Comparison of ENCODE assay signal across 20 cellular contexts in genomic region chr16:9837481-9837880, GRCh38.
"Had no signal": no experiment of that assay in that cellular context is flagged by ENCODE, and none has a peak within 500 bp of the region (broad histone marks: within the 10 kb centered on the region; RNA-seq: fewer than 3 reads in every experiment).

No MANE protein-coding gene starts in this region.

- H3K36me3 ChIP-seq: colonic mucosa, pancreas, right lobe of liver, tibial artery, upper lobe of left lung, vagina had no signal

- H3K9me3 ChIP-seq: colonic mucosa, pancreas, right lobe of liver, tibial artery, upper lobe of left lung, vagina had no signal

- H3K27ac ChIP-seq: colonic mucosa, hepatocyte, pancreas, right lobe of liver, tibial artery, upper lobe of left lung, vagina had no signal

- H3K4me1 ChIP-seq: colonic mucosa, pancreas, right lobe of liver, upper lobe of left lung, vagina had no signal

- H3K27me3 ChIP-seq: colonic mucosa, hepatocyte, right lobe of liver, tibial artery, upper lobe of left lung, vagina had no signal

- H3K4me3 ChIP-seq: colonic mucosa, hepatocyte, lung, pancreas, right lobe of liver, tibial artery, upper lobe of left lung, vagina had no signal

- H2AFZ ChIP-seq: hepatocyte had no signal

- H3K4me2 ChIP-seq: hepatocyte had no signal

- DNase-seq: colonic mucosa; dermis blood vessel endothelial cell; erythroblast; foreskin melanocyte; head of caudate nucleus; left colon; left ventricle myocardium superior; mesendoderm; naive B cell; occipital lobe; pancreas; right lobe of liver; stimulated activated CD4-positive, alpha-beta T cell treated with anti-CD3 and anti-CD28 coated beads, Interleukin-4, amount 100 ng/mL, for 1 hour; stimulated activated CD8-positive, alpha-beta memory T cell treated with anti-CD3 and anti-CD28 coated beads, Interleukin-4, amount 100 ng/mL, for 48 hours; stimulated activated naive CD8-positive, alpha-beta T cell treated with anti-CD3 and anti-CD28 coated beads, Interleukin-15, Interleukin-2, amounts not matched to agents 100 U/mL and 50 U/mL, for 24 hours; tibial artery; upper lobe of left lung had no signal

- H3K79me2 ChIP-seq: hepatocyte had no signal
